ENCODE assay signal across 2 cellular contexts in the genomic region with DNA sequence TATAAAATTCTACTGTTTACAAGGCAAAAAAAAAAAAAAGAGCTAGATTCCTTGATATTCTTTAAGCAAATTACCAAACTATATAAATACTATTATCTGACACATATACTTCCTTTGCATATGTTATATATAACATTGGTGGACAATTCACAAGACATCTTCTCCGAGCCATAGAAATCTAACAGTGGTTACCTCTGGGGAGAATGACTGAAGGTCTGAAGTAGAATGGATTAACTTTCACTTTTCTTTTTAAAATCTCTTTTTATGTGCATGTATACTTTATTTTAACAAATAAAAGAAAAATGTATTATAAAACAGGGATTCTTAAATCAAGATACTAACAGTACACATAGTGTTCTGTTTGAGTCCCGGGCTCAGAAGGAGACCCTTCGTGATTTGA.
TF ChIP-seq lines count a peak whose summit lies in the region.

No MANE protein-coding gene starts in this region.

TF ChIP-seq in liver, 16 proteins besides CTCF, POLR2A, EP300 and RAD21 (continued from another document):
- TF ChIP-seq, protein P1, sequence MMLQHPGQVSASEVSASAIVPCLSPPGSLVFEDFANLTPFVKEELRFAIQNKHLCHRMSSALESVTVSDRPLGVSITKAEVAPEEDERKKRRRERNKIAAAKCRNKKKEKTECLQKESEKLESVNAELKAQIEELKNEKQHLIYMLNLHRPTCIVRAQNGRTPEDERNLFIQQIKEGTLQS (IDR thresholded peaks at IDR 0.05), result no peak
- no peak for TF ChIP-seq EGR1 (IDR thresholded peaks at IDR 0.05; ENCODE audit: low read depth in 2 of 2)
- TF ChIP-seq HNF4A (conservative IDR thresholded peaks at IDR 0.05), result no peak
- TF ChIP-seq GABPA (IDR thresholded peaks at IDR 0.05 in 1 of 2, conservative IDR thresholded peaks at IDR 0.05 in 1 of 2), result no peak
- TF ChIP-seq, protein P2, sequence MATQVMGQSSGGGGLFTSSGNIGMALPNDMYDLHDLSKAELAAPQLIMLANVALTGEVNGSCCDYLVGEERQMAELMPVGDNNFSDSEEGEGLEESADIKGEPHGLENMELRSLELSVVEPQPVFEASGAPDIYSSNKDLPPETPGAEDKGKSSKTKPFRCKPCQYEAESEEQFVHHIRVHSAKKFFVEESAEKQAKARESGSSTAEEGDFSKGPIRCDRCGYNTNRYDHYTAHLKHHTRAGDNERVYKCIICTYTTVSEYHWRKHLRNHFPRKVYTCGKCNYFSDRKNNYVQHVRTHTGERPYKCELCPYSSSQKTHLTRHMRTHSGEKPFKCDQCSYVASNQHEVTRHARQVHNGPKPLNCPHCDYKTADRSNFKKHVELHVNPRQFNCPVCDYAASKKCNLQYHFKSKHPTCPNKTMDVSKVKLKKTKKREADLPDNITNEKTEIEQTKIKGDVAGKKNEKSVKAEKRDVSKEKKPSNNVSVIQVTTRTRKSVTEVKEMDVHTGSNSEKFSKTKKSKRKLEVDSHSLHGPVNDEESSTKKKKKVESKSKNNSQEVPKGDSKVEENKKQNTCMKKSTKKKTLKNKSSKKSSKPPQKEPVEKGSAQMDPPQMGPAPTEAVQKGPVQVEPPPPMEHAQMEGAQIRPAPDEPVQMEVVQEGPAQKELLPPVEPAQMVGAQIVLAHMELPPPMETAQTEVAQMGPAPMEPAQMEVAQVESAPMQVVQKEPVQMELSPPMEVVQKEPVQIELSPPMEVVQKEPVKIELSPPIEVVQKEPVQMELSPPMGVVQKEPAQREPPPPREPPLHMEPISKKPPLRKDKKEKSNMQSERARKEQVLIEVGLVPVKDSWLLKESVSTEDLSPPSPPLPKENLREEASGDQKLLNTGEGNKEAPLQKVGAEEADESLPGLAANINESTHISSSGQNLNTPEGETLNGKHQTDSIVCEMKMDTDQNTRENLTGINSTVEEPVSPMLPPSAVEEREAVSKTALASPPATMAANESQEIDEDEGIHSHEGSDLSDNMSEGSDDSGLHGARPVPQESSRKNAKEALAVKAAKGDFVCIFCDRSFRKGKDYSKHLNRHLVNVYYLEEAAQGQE (IDR thresholded peaks at IDR 0.05), result no peak
- TF ChIP-seq SP1 (IDR thresholded peaks at IDR 0.05), result no peak
- TF ChIP-seq, protein P3, sequence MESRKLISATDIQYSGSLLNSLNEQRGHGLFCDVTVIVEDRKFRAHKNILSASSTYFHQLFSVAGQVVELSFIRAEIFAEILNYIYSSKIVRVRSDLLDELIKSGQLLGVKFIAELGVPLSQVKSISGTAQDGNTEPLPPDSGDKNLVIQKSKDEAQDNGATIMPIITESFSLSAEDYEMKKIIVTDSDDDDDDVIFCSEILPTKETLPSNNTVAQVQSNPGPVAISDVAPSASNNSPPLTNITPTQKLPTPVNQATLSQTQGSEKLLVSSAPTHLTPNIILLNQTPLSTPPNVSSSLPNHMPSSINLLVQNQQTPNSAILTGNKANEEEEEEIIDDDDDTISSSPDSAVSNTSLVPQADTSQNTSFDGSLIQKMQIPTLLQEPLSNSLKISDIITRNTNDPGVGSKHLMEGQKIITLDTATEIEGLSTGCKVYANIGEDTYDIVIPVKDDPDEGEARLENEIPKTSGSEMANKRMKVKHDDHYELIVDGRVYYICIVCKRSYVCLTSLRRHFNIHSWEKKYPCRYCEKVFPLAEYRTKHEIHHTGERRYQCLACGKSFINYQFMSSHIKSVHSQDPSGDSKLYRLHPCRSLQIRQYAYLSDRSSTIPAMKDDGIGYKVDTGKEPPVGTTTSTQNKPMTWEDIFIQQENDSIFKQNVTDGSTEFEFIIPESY (IDR thresholded peaks at IDR 0.05), result no peak
- TF ChIP-seq RXRA (IDR thresholded peaks at IDR 0.05), result no peak
- TF ChIP-seq YY1 (IDR thresholded peaks at IDR 0.05), result no peak
TF ChIP-seq in liver: peak in this region for 0.

TF ChIP-seq in HepG2, 621 proteins besides CTCF, POLR2A, EP300 and RAD21 (continued from another document):
- TF ChIP-seq GATA4 (IDR thresholded peaks at IDR 0.05; ENCODE audit: borderline replicate concordance, low read depth) (no peak), ZNF747 (CRISPR knock-in tag; IDR thresholded peaks at IDR 0.05; ENCODE audit: borderline replicate concordance) (no peak)
TF ChIP-seq in HepG2: peak in this region for 0.
